15 cellular contexts compared by ENCODE assay signal in genomic region chr9:90449213-90449925, GRCh38.
"Had no signal": no experiment of that assay in that cellular context is flagged by ENCODE, and none has a peak within 500 bp of the region (broad histone marks: within the 10 kb centered on the region; RNA-seq: fewer than 3 reads in every experiment).

No MANE protein-coding gene starts in this region.

- H3K9me3 Mint-ChIP-seq: activated CD4-positive, alpha-beta T cell treated with anti-CD3 and anti-CD28 coated beads, Interleukin-2, amount 10 ng/mL, durations not matched to agents 24 days and 14 days; activated naive CD8-positive, alpha-beta T cell treated with anti-CD3 and anti-CD28 coated beads, Interleukin-2, amount 10 ng/mL, durations not matched to agents 7 days and 5 days; stimulated activated effector memory CD8-positive, alpha-beta T cell treated with anti-CD3 and anti-CD28 coated beads, Interleukin-12 subunit alpha, Interleukin-12 subunit beta, amount 100 ng/mL, for 72 hours; T-helper 2 cell treated with Interferon-gamma antibody and Interleukin-4, amounts not matched to agents 5 μg/mL and 100 μg/mL, for 36 hours had no signal

- H3K27me3 ChIP-seq: breast epithelium, left lung had no signal

- H3K4me1 Mint-ChIP-seq: activated CD4-positive, alpha-beta T cell treated with anti-CD3 and anti-CD28 coated beads, Interleukin-2, amount 10 ng/mL, durations not matched to agents 24 days and 14 days; activated naive CD8-positive, alpha-beta T cell treated with anti-CD3 and anti-CD28 coated beads, Interleukin-2, amount 10 ng/mL, durations not matched to agents 7 days and 5 days; naive thymus-derived CD4-positive, alpha-beta T cell; stimulated activated effector memory CD8-positive, alpha-beta T cell treated with anti-CD3 and anti-CD28 coated beads, Interleukin-12 subunit alpha, Interleukin-12 subunit beta, amount 100 ng/mL, for 72 hours had no signal

- H3K36me3 Mint-ChIP-seq: activated naive CD8-positive, alpha-beta T cell treated with anti-CD3 and anti-CD28 coated beads, Interleukin-2, amount 10 ng/mL, durations not matched to agents 7 days and 5 days; naive thymus-derived CD4-positive, alpha-beta T cell; stimulated activated effector memory CD8-positive, alpha-beta T cell treated with anti-CD3 and anti-CD28 coated beads, Interleukin-12 subunit alpha, Interleukin-12 subunit beta, amount 100 ng/mL, for 72 hours had no signal

- H3K27me3 Mint-ChIP-seq: activated CD4-positive, alpha-beta T cell treated with anti-CD3 and anti-CD28 coated beads, Interleukin-2, amount 10 ng/mL, durations not matched to agents 24 days and 14 days; activated naive CD8-positive, alpha-beta T cell treated with anti-CD3 and anti-CD28 coated beads, Interleukin-2, amount 10 ng/mL, durations not matched to agents 7 days and 5 days had no signal

- H3K4me1 ChIP-seq: breast epithelium, left lung, parathyroid adenoma had no signal

- ATAC-seq: left lung; mucosa of descending colon; naive thymus-derived CD4-positive, alpha-beta T cell; stimulated activated effector memory CD8-positive, alpha-beta T cell treated with anti-CD3 and anti-CD28 coated beads, Interleukin-12 subunit alpha, Interleukin-12 subunit beta, amount 100 ng/mL, for 72 hours had no signal

- H3K4me3 Mint-ChIP-seq: activated CD4-positive, alpha-beta T cell treated with anti-CD3 and anti-CD28 coated beads, Interleukin-2, amount 10 ng/mL, durations not matched to agents 24 days and 14 days; activated naive CD8-positive, alpha-beta T cell treated with anti-CD3 and anti-CD28 coated beads, Interleukin-2, amount 10 ng/mL, durations not matched to agents 7 days and 5 days; naive thymus-derived CD4-positive, alpha-beta T cell; stimulated activated effector memory CD8-positive, alpha-beta T cell treated with anti-CD3 and anti-CD28 coated beads, Interleukin-12 subunit alpha, Interleukin-12 subunit beta, amount 100 ng/mL, for 72 hours; T-helper 2 cell treated with Interferon-gamma antibody and Interleukin-4, amounts not matched to agents 5 μg/mL and 100 μg/mL, for 36 hours had no signal

- H3K9me3 ChIP-seq: breast epithelium, left lung, mucosa of descending colon had no signal

- H3K4me3 ChIP-seq: breast epithelium, left lung, mucosa of descending colon had no signal

- H3K27ac ChIP-seq: breast epithelium, epithelial cell of prostate, left lung, parathyroid adenoma had no signal

- H3K27ac Mint-ChIP-seq: activated CD4-positive, alpha-beta T cell treated with anti-CD3 and anti-CD28 coated beads, Interleukin-2, amount 10 ng/mL, durations not matched to agents 24 days and 14 days; activated naive CD8-positive, alpha-beta T cell treated with anti-CD3 and anti-CD28 coated beads, Interleukin-2, amount 10 ng/mL, durations not matched to agents 7 days and 5 days; naive thymus-derived CD4-positive, alpha-beta T cell; stimulated activated effector memory CD8-positive, alpha-beta T cell treated with anti-CD3 and anti-CD28 coated beads, Interleukin-12 subunit alpha, Interleukin-12 subunit beta, amount 100 ng/mL, for 72 hours; T-helper 2 cell treated with Interferon-gamma antibody and Interleukin-4, amounts not matched to agents 5 μg/mL and 100 μg/mL, for 36 hours had no signal

- FAIRE-seq: frontal cortex, islet of Langerhans had no signal

- DNase-seq: activated CD4-positive, alpha-beta T cell treated with anti-CD3 and anti-CD28 coated beads, Interleukin-2, amount 10 ng/mL, durations not matched to agents 24 days and 14 days; activated CD4-positive, CD25-positive, alpha-beta regulatory T cell; activated CD8-positive, alpha-beta memory T cell treated with anti-CD3 and anti-CD28 coated beads, Interleukin-2, amount 50 U/mL, for 48 hours; activated naive CD8-positive, alpha-beta T cell treated with anti-CD3 and anti-CD28 coated beads, Interleukin-2, amount 10 ng/mL, durations not matched to agents 7 days and 5 days; aorta; left lung; mucosa of descending colon; naive thymus-derived CD4-positive, alpha-beta T cell had no signal
